In genomic region chr6:5878792-5879191, GRCh38 we compare ENCODE assay signal across 15 cellular contexts.
"Had no signal": no experiment of that assay in that cellular context is flagged by ENCODE, and none has a peak within 500 bp of the region (broad histone marks: within the 10 kb centered on the region; RNA-seq: fewer than 3 reads in every experiment).

No MANE protein-coding gene starts in this region.

- H3K27ac Mint-ChIP-seq: activated CD4-positive, alpha-beta memory T cell treated with anti-CD3 and anti-CD28 coated beads, Interleukin-2, amount 10 ng/mL, durations not matched to agents 7 days and 5 days had no signal

- H3K36me3 ChIP-seq: ascending aorta, breast epithelium, gastrocnemius medialis, heart right ventricle, pancreas, tibial nerve, uterus had no signal

- H3K4me3 ChIP-seq: ascending aorta, breast epithelium, gastrocnemius medialis, heart right ventricle, lung, pancreas, tibial nerve, uterus had no signal

- DNase-seq: activated CD4-positive, alpha-beta memory T cell treated with anti-CD3 and anti-CD28 coated beads, Interleukin-2, amount 10 ng/mL, durations not matched to agents 7 days and 5 days; erythroblast; gastrocnemius medialis; heart right ventricle; left cardiac atrium; naive B cell; pancreas; stimulated activated CD4-positive, alpha-beta T cell treated with anti-CD3 and anti-CD28 coated beads, Interleukin-2, amount 100 ng/mL, for 24 hours; substantia nigra; uterus had no signal

- H3K9me3 ChIP-seq: ascending aorta, breast epithelium, gastrocnemius medialis, heart right ventricle, pancreas, tibial nerve, uterus had no signal

- H3K36me3 Mint-ChIP-seq: naive B cell had no signal

- H3K4me1 ChIP-seq: ascending aorta, breast epithelium, gastrocnemius medialis, heart right ventricle, pancreas, tibial nerve, uterus had no signal

- ATAC-seq: gastrocnemius medialis, heart right ventricle, left cardiac atrium, pancreas, sciatic nerve had no signal

- H3K4me3 Mint-ChIP-seq: activated CD4-positive, alpha-beta memory T cell treated with anti-CD3 and anti-CD28 coated beads, Interleukin-2, amount 10 ng/mL, durations not matched to agents 7 days and 5 days; naive B cell had no signal

- FAIRE-seq: pancreas had no signal

- H3K27ac ChIP-seq: ascending aorta, breast epithelium, gastrocnemius medialis, heart right ventricle, pancreas, tibial nerve, uterus had no signal

- H3K27me3 ChIP-seq: ascending aorta, breast epithelium, gastrocnemius medialis, heart right ventricle, pancreas, tibial nerve, uterus had no signal
